Comparison of ENCODE assay signal across 13 cellular contexts in the genomic region with DNA sequence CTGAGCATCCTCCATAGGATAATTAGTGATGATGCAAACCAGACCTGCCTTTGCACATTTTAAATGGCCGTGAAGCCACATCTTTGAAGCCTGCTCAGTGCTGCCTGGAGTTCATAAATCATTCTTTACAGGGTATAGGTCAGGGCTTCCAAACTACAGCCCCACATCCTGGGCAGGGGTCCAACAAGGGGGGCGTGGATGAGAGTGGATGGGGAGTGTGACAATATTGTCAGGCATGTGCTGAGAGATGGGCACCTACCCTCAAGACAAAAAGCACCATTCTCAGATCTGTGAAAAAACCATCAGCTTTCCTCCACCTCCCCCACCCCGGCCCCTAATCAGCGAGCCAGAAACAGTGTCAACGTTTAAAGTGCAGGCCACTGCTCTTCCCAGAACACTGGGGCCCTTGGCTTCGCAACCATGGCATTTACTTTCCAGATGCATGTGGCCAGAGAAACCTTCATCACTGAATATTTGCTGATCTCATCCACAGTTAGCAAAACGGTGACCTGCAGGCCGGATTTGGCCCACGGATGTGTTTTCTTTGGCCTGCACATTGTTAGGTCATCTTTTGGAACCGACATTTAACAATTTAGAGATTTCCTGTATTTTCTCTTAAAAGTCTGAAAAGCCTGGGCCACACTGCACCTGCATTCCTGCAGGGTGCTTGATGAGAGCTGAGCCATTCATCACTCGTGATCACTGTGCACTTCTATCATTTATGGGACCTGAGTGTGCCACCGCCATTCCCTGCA.
A peak's percentile ranks its signal among the peaks of the same experiment; 100 is the strongest.
DNase-seq lines count a peak whose midpoint lies in the region; ATAC-seq and TF ChIP-seq lines count a peak whose summit lies in the region.
"Had no signal": no experiment of that assay in that cellular context is flagged by ENCODE, and none has a peak within 500 bp of the region (broad histone marks: within the 10 kb centered on the region; RNA-seq: fewer than 3 reads in every experiment).

No MANE protein-coding gene starts in this region.

- peak overlapping the region; percentile 73 for H3K27ac ChIP-seq in VCaP

- no peak overlapping the region for H3K4me3 Mint-ChIP-seq in osteocyte (ENCODE audit: unreplicated experiment)
- H3K4me3 Mint-ChIP-seq: stimulated activated naive CD8-positive, alpha-beta T cell treated with anti-CD3 and anti-CD28 coated beads, Interleukin-15, amount 100 ng/mL, for 72 hours; T-helper 1 cell treated with Interleukin-12 subunit alpha and Interleukin-12 subunit beta and Interleukin-4 antibody, amounts not matched to agents 30 μg/mL and 1 μg/mL, for 36 hours had no signal

- peaks cover 14% of the 10 kb centered on the region for H3K4me1 Mint-ChIP-seq in osteocyte (ENCODE audit: unreplicated experiment)

- H3K4me3 ChIP-seq in foreskin fibroblast (ENCODE audit: low read depth in 1 of 2, low read length in 2 of 2), result no peak overlapping the region

- ATAC-seq in HG02623 (IDR thresholded peaks at IDR 0.05; ENCODE audit: unreplicated experiment), result no peak
- no peak for ATAC-seq in HG02973 (IDR thresholded peaks at IDR 0.05; ENCODE audit: unreplicated experiment)
- ATAC-seq in GM21390 (IDR thresholded peaks at IDR 0.05; ENCODE audit: unreplicated experiment), result no peak
- ATAC-seq: left colon; stimulated activated naive CD8-positive, alpha-beta T cell treated with anti-CD3 and anti-CD28 coated beads, Interleukin-15, amount 100 ng/mL, for 72 hours had no signal

- H3K36me3 Mint-ChIP-seq in osteocyte (ENCODE audit: unreplicated experiment), result no peaks in the 10 kb centered on the region

- DNase-seq in EL (peak; percentile 68), foreskin fibroblast (peak; percentile 64 to 86), osteocyte (ENCODE audit: extremely low spot score, unreplicated experiment) (no peak), GF-D8 (lab: John Stamatoyannopoulos, UW) (no peak)
- DNase-seq: KBM-7; left colon; NCI-H524; stimulated activated naive CD8-positive, alpha-beta T cell treated with anti-CD3 and anti-CD28 coated beads, Interleukin-15, amount 100 ng/mL, for 72 hours had no signal

- no peak for TF ChIP-seq CTCF in VCaP (conservative IDR thresholded peaks at IDR 0.05)
- TF ChIP-seq CTCF in foreskin fibroblast (IDR thresholded peaks at IDR 0.05; ENCODE audit: low read depth, low read length), result no peak
- no peak for TF ChIP-seq CTCF in osteocyte (IDR thresholded peaks at IDR 0.05)

- H3K27ac Mint-ChIP-seq in osteocyte (ENCODE audit: unreplicated experiment), result peak overlapping the region; percentile 64
- H3K27ac Mint-ChIP-seq: T-helper 1 cell treated with Interleukin-12 subunit alpha and Interleukin-12 subunit beta and Interleukin-4 antibody, amounts not matched to agents 30 μg/mL and 1 μg/mL, for 36 hours had no signal

- no peaks in the 10 kb centered on the region for H3K27me3 Mint-ChIP-seq in osteocyte (ENCODE audit: unreplicated experiment)
- H3K27me3 Mint-ChIP-seq: stimulated activated naive CD8-positive, alpha-beta T cell treated with anti-CD3 and anti-CD28 coated beads, Interleukin-15, amount 100 ng/mL, for 72 hours had no signal

- no peaks in the 10 kb centered on the region for H3K9me3 Mint-ChIP-seq in osteocyte (ENCODE audit: unreplicated experiment)
- H3K9me3 Mint-ChIP-seq: stimulated activated naive CD8-positive, alpha-beta T cell treated with anti-CD3 and anti-CD28 coated beads, Interleukin-15, amount 100 ng/mL, for 72 hours; T-helper 1 cell treated with Interleukin-12 subunit alpha and Interleukin-12 subunit beta and Interleukin-4 antibody, amounts not matched to agents 30 μg/mL and 1 μg/mL, for 36 hours had no signal

Comparison
In these comparisons a context has a peak if more than half of its experiments do, and no peak if none do; other contexts are left out.
1. DNase-seq: peak in EL (single experiment) and foreskin fibroblast (2 of 2); none in osteocyte (single experiment) and GF-D8 (single experiment).